In the genomic region with DNA sequence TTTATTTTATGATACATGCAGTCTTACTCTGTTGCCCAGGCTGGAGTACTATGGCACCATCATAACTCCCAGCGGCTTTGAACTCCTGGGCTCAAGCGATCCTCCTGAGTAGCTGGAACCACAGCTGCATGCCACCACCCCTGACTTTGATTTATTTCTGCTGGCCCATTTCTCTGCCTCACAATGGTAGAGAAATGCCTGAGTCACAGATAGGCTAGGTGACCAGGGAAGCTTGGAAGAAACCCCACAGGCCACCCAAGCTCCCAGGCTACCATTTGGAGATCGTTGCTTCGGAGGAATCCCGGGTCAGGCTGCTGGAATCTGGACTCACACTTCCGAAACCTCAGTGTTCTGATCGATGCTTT, we compare ENCODE assay signal across 1 cellular context.
TF ChIP-seq lines count a peak whose summit lies in the region.

No MANE protein-coding gene starts in this region.

TF ChIP-seq in HepG2, 621 proteins besides CTCF, POLR2A, EP300 and RAD21:
- TF ChIP-seq ZNF207 (IDR thresholded peaks at IDR 0.05; ENCODE audit: borderline replicate concordance) (no peak), MBNL3 (CRISPR knock-in tag; conservative IDR thresholded peaks at IDR 0.05) (no peak), TMF1 (CRISPR knock-in tag; IDR thresholded peaks at IDR 0.05; ENCODE audit: low read depth) (no peak), ZFP36 (IDR thresholded peaks at IDR 0.05; ENCODE audit: borderline replicate concordance, low read depth, low read length, partially characterized antibody) (no peak), CREM (IDR thresholded peaks at IDR 0.05) (no peak), CREM (CRISPR knock-in tag; IDR thresholded peaks at IDR 0.05) (no peak), FOXO1 (CRISPR knock-in tag; IDR thresholded peaks at IDR 0.05) (no peak), ZNF180 (CRISPR knock-in tag; IDR thresholded peaks at IDR 0.05; ENCODE audit: borderline replicate concordance, low read depth) (no peak), ATF7 (IDR thresholded peaks at IDR 0.05) (no peak), ATF7 (CRISPR knock-in tag; IDR thresholded peaks at IDR 0.05) (no peak), MXI1 (IDR thresholded peaks at IDR 0.05; ENCODE audit: borderline replicate concordance, low read depth, low read length) (no peak), ZNF629 (CRISPR knock-in tag; conservative IDR thresholded peaks at IDR 0.05) (peak; percentile 82), ELF1 (CRISPR knock-in tag; IDR thresholded peaks at IDR 0.05) (no peak), ZNF44 (CRISPR knock-in tag; IDR thresholded peaks at IDR 0.05) (0 out of 2 replicates have a peak, but pooled peaks have one; percentile 53), ZNF547 (CRISPR knock-in tag; IDR thresholded peaks at IDR 0.05) (no peak), ZBTB20 (CRISPR knock-in tag; IDR thresholded peaks at IDR 0.05; ENCODE audit: borderline replicate concordance, low read depth) (no peak), NR1H2 (CRISPR knock-in tag; IDR thresholded peaks at IDR 0.05; ENCODE audit: borderline replicate concordance, low read depth) (no peak), PRPF4 (IDR thresholded peaks at IDR 0.05; ENCODE audit: low read depth, low read length, poor library complexity, severe bottlenecking) (no peak), HOXA5 (CRISPR knock-in tag; IDR thresholded peaks at IDR 0.05) (0 out of 2 replicates have a peak, but pooled peaks have one; percentile 7), ZMAT3 (CRISPR knock-in tag; conservative IDR thresholded peaks at IDR 0.05) (no peak)
- TF ChIP-seq, protein P1, sequence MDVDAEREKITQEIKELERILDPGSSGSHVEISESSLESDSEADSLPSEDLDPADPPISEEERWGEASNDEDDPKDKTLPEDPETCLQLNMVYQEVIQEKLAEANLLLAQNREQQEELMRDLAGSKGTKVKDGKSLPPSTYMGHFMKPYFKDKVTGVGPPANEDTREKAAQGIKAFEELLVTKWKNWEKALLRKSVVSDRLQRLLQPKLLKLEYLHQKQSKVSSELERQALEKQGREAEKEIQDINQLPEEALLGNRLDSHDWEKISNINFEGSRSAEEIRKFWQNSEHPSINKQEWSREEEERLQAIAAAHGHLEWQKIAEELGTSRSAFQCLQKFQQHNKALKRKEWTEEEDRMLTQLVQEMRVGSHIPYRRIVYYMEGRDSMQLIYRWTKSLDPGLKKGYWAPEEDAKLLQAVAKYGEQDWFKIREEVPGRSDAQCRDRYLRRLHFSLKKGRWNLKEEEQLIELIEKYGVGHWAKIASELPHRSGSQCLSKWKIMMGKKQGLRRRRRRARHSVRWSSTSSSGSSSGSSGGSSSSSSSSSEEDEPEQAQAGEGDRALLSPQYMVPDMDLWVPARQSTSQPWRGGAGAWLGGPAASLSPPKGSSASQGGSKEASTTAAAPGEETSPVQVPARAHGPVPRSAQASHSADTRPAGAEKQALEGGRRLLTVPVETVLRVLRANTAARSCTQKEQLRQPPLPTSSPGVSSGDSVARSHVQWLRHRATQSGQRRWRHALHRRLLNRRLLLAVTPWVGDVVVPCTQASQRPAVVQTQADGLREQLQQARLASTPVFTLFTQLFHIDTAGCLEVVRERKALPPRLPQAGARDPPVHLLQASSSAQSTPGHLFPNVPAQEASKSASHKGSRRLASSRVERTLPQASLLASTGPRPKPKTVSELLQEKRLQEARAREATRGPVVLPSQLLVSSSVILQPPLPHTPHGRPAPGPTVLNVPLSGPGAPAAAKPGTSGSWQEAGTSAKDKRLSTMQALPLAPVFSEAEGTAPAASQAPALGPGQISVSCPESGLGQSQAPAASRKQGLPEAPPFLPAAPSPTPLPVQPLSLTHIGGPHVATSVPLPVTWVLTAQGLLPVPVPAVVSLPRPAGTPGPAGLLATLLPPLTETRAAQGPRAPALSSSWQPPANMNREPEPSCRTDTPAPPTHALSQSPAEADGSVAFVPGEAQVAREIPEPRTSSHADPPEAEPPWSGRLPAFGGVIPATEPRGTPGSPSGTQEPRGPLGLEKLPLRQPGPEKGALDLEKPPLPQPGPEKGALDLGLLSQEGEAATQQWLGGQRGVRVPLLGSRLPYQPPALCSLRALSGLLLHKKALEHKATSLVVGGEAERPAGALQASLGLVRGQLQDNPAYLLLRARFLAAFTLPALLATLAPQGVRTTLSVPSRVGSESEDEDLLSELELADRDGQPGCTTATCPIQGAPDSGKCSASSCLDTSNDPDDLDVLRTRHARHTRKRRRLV (CRISPR knock-in tag; IDR thresholded peaks at IDR 0.05), result no peak
- TF ChIP-seq, protein P2, sequence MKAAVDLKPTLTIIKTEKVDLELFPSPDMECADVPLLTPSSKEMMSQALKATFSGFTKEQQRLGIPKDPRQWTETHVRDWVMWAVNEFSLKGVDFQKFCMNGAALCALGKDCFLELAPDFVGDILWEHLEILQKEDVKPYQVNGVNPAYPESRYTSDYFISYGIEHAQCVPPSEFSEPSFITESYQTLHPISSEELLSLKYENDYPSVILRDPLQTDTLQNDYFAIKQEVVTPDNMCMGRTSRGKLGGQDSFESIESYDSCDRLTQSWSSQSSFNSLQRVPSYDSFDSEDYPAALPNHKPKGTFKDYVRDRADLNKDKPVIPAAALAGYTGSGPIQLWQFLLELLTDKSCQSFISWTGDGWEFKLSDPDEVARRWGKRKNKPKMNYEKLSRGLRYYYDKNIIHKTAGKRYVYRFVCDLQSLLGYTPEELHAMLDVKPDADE (CRISPR knock-in tag; IDR thresholded peaks at IDR 0.05), result no peak
- TF ChIP-seq, protein P3, sequence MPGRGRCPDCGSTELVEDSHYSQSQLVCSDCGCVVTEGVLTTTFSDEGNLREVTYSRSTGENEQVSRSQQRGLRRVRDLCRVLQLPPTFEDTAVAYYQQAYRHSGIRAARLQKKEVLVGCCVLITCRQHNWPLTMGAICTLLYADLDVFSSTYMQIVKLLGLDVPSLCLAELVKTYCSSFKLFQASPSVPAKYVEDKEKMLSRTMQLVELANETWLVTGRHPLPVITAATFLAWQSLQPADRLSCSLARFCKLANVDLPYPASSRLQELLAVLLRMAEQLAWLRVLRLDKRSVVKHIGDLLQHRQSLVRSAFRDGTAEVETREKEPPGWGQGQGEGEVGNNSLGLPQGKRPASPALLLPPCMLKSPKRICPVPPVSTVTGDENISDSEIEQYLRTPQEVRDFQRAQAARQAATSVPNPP (CRISPR knock-in tag; IDR thresholded peaks at IDR 0.05), result no peak
- TF ChIP-seq, protein P4, sequence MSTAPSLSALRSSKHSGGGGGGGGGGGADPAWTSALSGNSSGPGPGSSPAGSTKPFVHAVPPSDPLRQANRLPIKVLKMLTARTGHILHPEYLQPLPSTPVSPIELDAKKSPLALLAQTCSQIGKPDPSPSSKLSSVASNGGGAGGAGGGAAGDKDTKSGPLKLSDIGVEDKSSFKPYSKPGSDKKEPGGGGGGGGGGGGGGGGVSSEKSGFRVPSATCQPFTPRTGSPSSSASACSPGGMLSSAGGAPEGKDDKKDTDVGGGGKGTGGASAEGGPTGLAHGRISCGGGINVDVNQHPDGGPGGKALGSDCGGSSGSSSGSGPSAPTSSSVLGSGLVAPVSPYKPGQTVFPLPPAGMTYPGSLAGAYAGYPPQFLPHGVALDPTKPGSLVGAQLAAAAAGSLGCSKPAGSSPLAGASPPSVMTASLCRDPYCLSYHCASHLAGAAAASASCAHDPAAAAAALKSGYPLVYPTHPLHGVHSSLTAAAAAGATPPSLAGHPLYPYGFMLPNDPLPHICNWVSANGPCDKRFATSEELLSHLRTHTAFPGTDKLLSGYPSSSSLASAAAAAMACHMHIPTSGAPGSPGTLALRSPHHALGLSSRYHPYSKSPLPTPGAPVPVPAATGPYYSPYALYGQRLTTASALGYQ (CRISPR knock-in tag; IDR thresholded peaks at IDR 0.05), result no peak
